ENCODE assay signal across 34 cellular contexts in the genomic region with DNA sequence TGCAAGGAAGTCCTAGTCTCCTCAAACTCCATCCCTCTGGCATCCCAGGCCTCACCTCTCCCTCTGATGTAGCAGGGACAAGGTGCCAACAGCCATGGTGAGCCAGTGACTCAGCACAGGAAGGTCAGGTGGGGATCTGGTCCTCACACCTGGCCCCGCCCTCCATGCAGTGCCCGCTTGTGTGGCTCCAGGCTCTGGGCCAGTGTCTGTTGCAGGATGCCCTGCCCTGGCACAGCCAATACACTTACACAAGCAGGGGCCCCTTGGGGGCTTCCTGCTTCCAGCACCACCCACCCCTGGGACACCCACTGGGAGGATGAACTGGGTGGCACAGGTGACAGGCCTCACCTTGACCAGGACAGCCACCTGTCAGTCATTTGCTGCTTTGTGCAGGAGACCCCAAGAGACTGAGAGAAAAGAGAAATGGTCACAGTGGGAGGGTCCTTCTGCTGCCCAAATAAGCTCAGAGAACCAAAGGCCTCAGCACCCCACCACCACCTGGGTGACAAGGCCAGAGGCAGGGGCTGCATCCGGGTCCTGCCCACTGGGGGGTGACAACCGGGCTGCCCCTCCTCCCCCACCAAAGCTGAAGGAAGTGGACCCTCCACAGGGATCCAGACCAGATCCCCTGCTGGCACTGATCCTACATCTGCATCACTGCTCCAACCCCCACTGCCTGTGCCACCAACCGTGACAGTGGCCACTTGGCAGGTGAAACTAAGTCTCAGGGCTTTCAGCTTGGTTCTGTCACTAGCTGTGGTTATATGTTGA.
"Had no signal": no experiment of that assay in that cellular context is flagged by ENCODE, and none has a peak within 500 bp of the region (broad histone marks: within the 10 kb centered on the region; RNA-seq: fewer than 3 reads in every experiment).

No MANE protein-coding gene starts in this region.

- H3K27me3 ChIP-seq: ascending aorta, breast epithelium, foreskin keratinocyte, gastrocnemius medialis had no signal

- ATAC-seq: activated CD4-positive, CD25-positive, alpha-beta regulatory T cell treated with anti-CD3 and anti-CD28 coated beads, Interleukin-2, amount 50 U/mL, for 24 hours; activated CD8-positive, alpha-beta memory T cell treated with anti-CD3 and anti-CD28 coated beads, Interleukin-2, amount 10 ng/mL, durations not matched to agents 7 days and 5 days; activated CD8-positive, alpha-beta T cell treated with anti-CD3 and anti-CD28 coated beads, Interleukin-2, amount 10 ng/mL, durations not matched to agents 7 days and 5 days; activated naive CD4-positive, alpha-beta T cell treated with anti-CD3 and anti-CD28 coated beads, Interleukin-2, amount 50 U/mL, for 72 hours; activated T-cell treated with anti-CD3 and anti-CD28 coated beads, Interleukin-2, amount 50 U/mL, for 72 hours; esophagus mucosa; foreskin keratinocyte; gastrocnemius medialis; T-helper 17 cell had no signal

- H3K4me3 Mint-ChIP-seq: activated B cell treated with CpG ODN at 0.5 μM for 24 hours; activated CD4-positive, alpha-beta memory T cell treated with anti-CD3 and anti-CD28 coated beads for 36 hours; activated CD8-positive, alpha-beta memory T cell treated with anti-CD3 and anti-CD28 coated beads, Interleukin-2, amount 10 ng/mL, durations not matched to agents 7 days and 5 days; activated CD8-positive, alpha-beta T cell treated with anti-CD3 and anti-CD28 coated beads, Interleukin-2, amount 10 ng/mL, durations not matched to agents 7 days and 5 days; activated naive CD4-positive, alpha-beta T cell treated with anti-CD3 and anti-CD28 coated beads, Interleukin-2, amount 10 ng/mL, durations not matched to agents 7 days and 5 days; activated naive CD8-positive, alpha-beta T cell treated with anti-CD3 and anti-CD28 coated beads, Interleukin-2, amount 10 ng/mL, durations not matched to agents 7 days and 5 days; activated T-cell treated with anti-CD3 and anti-CD28 coated beads, Interleukin-2, amount 50 U/mL, for 72 hours; brain; dendritic cell treated with granulocyte-macrophage colony-stimulating factor and Interleukin-4, amounts not matched to agents 40 ng/mL and 50 ng/mL, for 4 days; endodermal cell; T-helper 17 cell; T-helper 2 cell treated with Interferon-gamma antibody and Interleukin-4, amounts not matched to agents 5 μg/mL and 100 μg/mL, for 36 hours had no signal

- H3K4me3 ChIP-seq: ascending aorta, breast epithelium, cardiac muscle cell, coronary artery, dorsolateral prefrontal cortex, gastrocnemius medialis had no signal

- H3K9me3 ChIP-seq: ascending aorta, gastrocnemius medialis had no signal

- H3K27ac ChIP-seq: ascending aorta, breast epithelium, cardiac muscle cell, coronary artery, dorsolateral prefrontal cortex, foreskin keratinocyte, gastrocnemius medialis, WERI-Rb-1 had no signal

- H3K36me3 Mint-ChIP-seq: activated CD4-positive, alpha-beta memory T cell treated with anti-CD3 and anti-CD28 coated beads for 36 hours; activated CD8-positive, alpha-beta memory T cell treated with anti-CD3 and anti-CD28 coated beads, Interleukin-2, amount 10 ng/mL, durations not matched to agents 7 days and 5 days; activated naive CD4-positive, alpha-beta T cell treated with anti-CD3 and anti-CD28 coated beads, Interleukin-2, amount 10 ng/mL, durations not matched to agents 7 days and 5 days; brain had no signal

- DNase-seq: activated B cell treated with CpG ODN at 0.5 μM for 24 hours; activated CD4-positive, alpha-beta memory T cell treated with anti-CD3 and anti-CD28 coated beads for 36 hours; activated CD4-positive, alpha-beta T cell treated with anti-CD3 and anti-CD28 coated beads for 48 hours; activated CD4-positive, alpha-beta T cell treated with anti-CD3 and anti-CD28 coated beads, Interleukin-2, amount 50 U/mL, for 1 hour; activated CD8-positive, alpha-beta memory T cell treated with anti-CD3 and anti-CD28 coated beads, Interleukin-2, amount 10 ng/mL, durations not matched to agents 7 days and 5 days; activated CD8-positive, alpha-beta memory T cell treated with anti-CD3 and anti-CD28 coated beads, Interleukin-2, amount 50 U/mL, for 4 hours; activated CD8-positive, alpha-beta T cell treated with anti-CD3 and anti-CD28 coated beads, Interleukin-2, amount 10 ng/mL, durations not matched to agents 7 days and 5 days; activated gamma-delta T cell; activated naive CD4-positive, alpha-beta T cell; activated naive CD4-positive, alpha-beta T cell treated with anti-CD3 and anti-CD28 coated beads, Interleukin-2, amount 10 ng/mL, durations not matched to agents 7 days and 5 days; activated naive CD8-positive, alpha-beta T cell treated with anti-CD3 and anti-CD28 coated beads, Interleukin-2, amount 10 ng/mL, durations not matched to agents 7 days and 5 days; activated T-cell treated with anti-CD3 and anti-CD28 coated beads, Interleukin-2, amount 50 U/mL, for 1 hour; activated T-cell treated with anti-CD3 and anti-CD28 coated beads, Interleukin-2, amount 50 U/mL, for 72 hours; central memory CD4-positive, alpha-beta T cell; dorsolateral prefrontal cortex; effector memory CD4-positive, alpha-beta T cell; endodermal cell; foreskin keratinocyte; gastrocnemius medialis; glutamatergic neuron; T-helper 1 cell; T-helper 17 cell; T1000; WERI-Rb-1 had no signal

- H3K27ac Mint-ChIP-seq: activated B cell treated with CpG ODN at 0.5 μM for 24 hours; activated CD4-positive, alpha-beta memory T cell treated with anti-CD3 and anti-CD28 coated beads for 36 hours; activated CD8-positive, alpha-beta memory T cell treated with anti-CD3 and anti-CD28 coated beads, Interleukin-2, amount 10 ng/mL, durations not matched to agents 7 days and 5 days; activated CD8-positive, alpha-beta T cell treated with anti-CD3 and anti-CD28 coated beads, Interleukin-2, amount 10 ng/mL, durations not matched to agents 7 days and 5 days; activated naive CD4-positive, alpha-beta T cell treated with anti-CD3 and anti-CD28 coated beads, Interleukin-2, amount 10 ng/mL, durations not matched to agents 7 days and 5 days; activated naive CD4-positive, alpha-beta T cell treated with anti-CD3 and anti-CD28 coated beads, Interleukin-2, amount 50 U/mL, for 72 hours; activated naive CD8-positive, alpha-beta T cell treated with anti-CD3 and anti-CD28 coated beads, Interleukin-2, amount 10 ng/mL, durations not matched to agents 7 days and 5 days; activated T-cell treated with anti-CD3 and anti-CD28 coated beads, Interleukin-2, amount 50 U/mL, for 72 hours; brain; dendritic cell treated with granulocyte-macrophage colony-stimulating factor and Interleukin-4, amounts not matched to agents 40 ng/mL and 50 ng/mL, for 4 days; endodermal cell; T-helper 17 cell; T-helper 2 cell treated with Interferon-gamma antibody and Interleukin-4, amounts not matched to agents 5 μg/mL and 100 μg/mL, for 36 hours had no signal

- H3K36me3 ChIP-seq: ascending aorta, breast epithelium, cardiac muscle cell, gastrocnemius medialis, WERI-Rb-1 had no signal

- H3K4me1 Mint-ChIP-seq: activated B cell treated with CpG ODN at 0.5 μM for 24 hours; activated CD8-positive, alpha-beta memory T cell treated with anti-CD3 and anti-CD28 coated beads, Interleukin-2, amount 10 ng/mL, durations not matched to agents 7 days and 5 days; activated naive CD4-positive, alpha-beta T cell treated with anti-CD3 and anti-CD28 coated beads, Interleukin-2, amount 10 ng/mL, durations not matched to agents 7 days and 5 days; activated naive CD8-positive, alpha-beta T cell treated with anti-CD3 and anti-CD28 coated beads, Interleukin-2, amount 10 ng/mL, durations not matched to agents 7 days and 5 days; brain; endodermal cell; T-helper 17 cell had no signal

- H3K27me3 Mint-ChIP-seq: activated B cell treated with CpG ODN at 0.5 μM for 24 hours; activated CD4-positive, alpha-beta memory T cell treated with anti-CD3 and anti-CD28 coated beads for 36 hours; activated CD8-positive, alpha-beta memory T cell treated with anti-CD3 and anti-CD28 coated beads, Interleukin-2, amount 10 ng/mL, durations not matched to agents 7 days and 5 days; dendritic cell treated with granulocyte-macrophage colony-stimulating factor and Interleukin-4, amounts not matched to agents 40 ng/mL and 50 ng/mL, for 4 days; T-helper 17 cell had no signal

- H3K4me1 ChIP-seq: ascending aorta, breast epithelium, foreskin keratinocyte, gastrocnemius medialis had no signal
